In genomic region chr1:28507646-28508434, GRCh38 we compare ENCODE assay signal across 1 cellular context.
TF ChIP-seq lines count a peak whose summit lies in the region.

No MANE protein-coding gene starts in this region.

TF ChIP-seq in IMR-90, 13 proteins besides CTCF, POLR2A, EP300 and RAD21 (continued from another document):
- TF ChIP-seq ELK1 (IDR thresholded peaks at IDR 0.05; ENCODE audit: borderline replicate concordance, low read depth, low read length): no peak
- TF ChIP-seq USF2 (IDR thresholded peaks at IDR 0.05; ENCODE audit: low read depth, low read length): no peak
